In genomic region chr10:33937987-33938386, GRCh38 we compare ENCODE assay signal across 22 cellular contexts.
"Had no signal": no experiment of that assay in that cellular context is flagged by ENCODE, and none has a peak within 500 bp of the region (broad histone marks: within the 10 kb centered on the region; RNA-seq: fewer than 3 reads in every experiment).

No MANE protein-coding gene starts in this region.

- H3K27me3 Mint-ChIP-seq: activated naive CD4-positive, alpha-beta T cell treated with anti-CD3 and anti-CD28 coated beads, Interleukin-2, amount 10 ng/mL, durations not matched to agents 7 days and 5 days; activated naive CD8-positive, alpha-beta T cell treated with anti-CD3 and anti-CD28 coated beads, Interleukin-2, amount 10 ng/mL, durations not matched to agents 7 days and 5 days had no signal

- ATAC-seq: activated CD4-positive, CD25-positive, alpha-beta regulatory T cell treated with anti-CD3 and anti-CD28 coated beads, Interleukin-2, amount 50 U/mL, for 24 hours; esophagus mucosa; left colon; naive thymus-derived CD8-positive, alpha-beta T cell; right cardiac atrium; T-helper 17 cell had no signal

- H3K4me1 Mint-ChIP-seq: activated naive CD4-positive, alpha-beta T cell treated with anti-CD3 and anti-CD28 coated beads, Interleukin-2, amount 10 ng/mL, durations not matched to agents 7 days and 5 days; activated naive CD8-positive, alpha-beta T cell treated with anti-CD3 and anti-CD28 coated beads, Interleukin-2, amount 10 ng/mL, durations not matched to agents 7 days and 5 days; naive thymus-derived CD8-positive, alpha-beta T cell; T-helper 17 cell had no signal

- H3K27ac Mint-ChIP-seq: activated naive CD4-positive, alpha-beta T cell treated with anti-CD3 and anti-CD28 coated beads, Interleukin-2, amount 10 ng/mL, durations not matched to agents 7 days and 5 days; activated naive CD8-positive, alpha-beta T cell treated with anti-CD3 and anti-CD28 coated beads, Interleukin-2, amount 10 ng/mL, durations not matched to agents 7 days and 5 days; activated T-helper 1 cell treated with anti-CD3 and anti-CD28 coated beads, Interleukin-12 subunit alpha, Interleukin-12 subunit beta, Interleukin-2, Interleukin-4 antibody, amounts not matched to agents 30 ng/mL and 10 ng/mL and 1 ng/mL, durations not matched to agents 14 hours and 24 hours and 36 hours; endodermal cell; naive thymus-derived CD8-positive, alpha-beta T cell; T-helper 17 cell had no signal

- H3K36me3 Mint-ChIP-seq: activated naive CD4-positive, alpha-beta T cell treated with anti-CD3 and anti-CD28 coated beads, Interleukin-2, amount 10 ng/mL, durations not matched to agents 7 days and 5 days; activated naive CD8-positive, alpha-beta T cell treated with anti-CD3 and anti-CD28 coated beads, Interleukin-2, amount 10 ng/mL, durations not matched to agents 7 days and 5 days; brain; naive thymus-derived CD8-positive, alpha-beta T cell had no signal

- DNase-seq: activated CD4-positive, alpha-beta T cell treated with anti-CD3 and anti-CD28 coated beads for 48 hours; activated CD4-positive, alpha-beta T cell treated with anti-CD3 and anti-CD28 coated beads, Interleukin-2, amount 50 U/mL, for 48 hours; activated CD8-positive, alpha-beta memory T cell treated with anti-CD3 and anti-CD28 coated beads for 24 hours; activated effector memory CD4-positive, alpha-beta T cell treated with anti-CD3 and anti-CD28 coated beads, Interleukin-2, amount 50 U/mL, for 16 hours; activated naive CD4-positive, alpha-beta T cell treated with anti-CD3 and anti-CD28 coated beads, Interleukin-2, amount 10 ng/mL, durations not matched to agents 7 days and 5 days; activated naive CD8-positive, alpha-beta T cell treated with anti-CD3 and anti-CD28 coated beads, Interleukin-2, amount 10 ng/mL, durations not matched to agents 7 days and 5 days; endodermal cell; left colon; midbrain; naive thymus-derived CD8-positive, alpha-beta T cell; right cardiac atrium; spleen; stimulated activated naive CD4-positive, alpha-beta T cell; T-helper 17 cell; T1000; testis; trophoblast cell; WERI-Rb-1 had no signal

- H3K4me3 Mint-ChIP-seq: activated naive CD4-positive, alpha-beta T cell treated with anti-CD3 and anti-CD28 coated beads, Interleukin-2, amount 10 ng/mL, durations not matched to agents 7 days and 5 days; activated naive CD8-positive, alpha-beta T cell treated with anti-CD3 and anti-CD28 coated beads, Interleukin-2, amount 10 ng/mL, durations not matched to agents 7 days and 5 days; activated T-helper 1 cell treated with anti-CD3 and anti-CD28 coated beads, Interleukin-12 subunit alpha, Interleukin-12 subunit beta, Interleukin-2, Interleukin-4 antibody, amounts not matched to agents 30 ng/mL and 10 ng/mL and 1 ng/mL, durations not matched to agents 14 hours and 24 hours and 36 hours; endodermal cell; naive thymus-derived CD8-positive, alpha-beta T cell; T-helper 17 cell had no signal

- H3K9me3 Mint-ChIP-seq: activated naive CD4-positive, alpha-beta T cell treated with anti-CD3 and anti-CD28 coated beads, Interleukin-2, amount 10 ng/mL, durations not matched to agents 7 days and 5 days; activated naive CD8-positive, alpha-beta T cell treated with anti-CD3 and anti-CD28 coated beads, Interleukin-2, amount 10 ng/mL, durations not matched to agents 7 days and 5 days; activated T-helper 1 cell treated with anti-CD3 and anti-CD28 coated beads, Interleukin-12 subunit alpha, Interleukin-12 subunit beta, Interleukin-2, Interleukin-4 antibody, amounts not matched to agents 30 ng/mL and 10 ng/mL and 1 ng/mL, durations not matched to agents 14 hours and 24 hours and 36 hours; endodermal cell; naive thymus-derived CD8-positive, alpha-beta T cell had no signal
